19 cellular contexts compared by ENCODE assay signal in genomic region chr5:158033076-158033475, GRCh38.
"Had no signal": no experiment of that assay in that cellular context is flagged by ENCODE, and none has a peak within 500 bp of the region (broad histone marks: within the 10 kb centered on the region; RNA-seq: fewer than 3 reads in every experiment).

No MANE protein-coding gene starts in this region.

- H3K9ac ChIP-seq: SK-N-SH had no signal

- H3K27ac ChIP-seq: RWPE1 had no signal

- DNase-seq: KBM-7, MV-4-11, NCI-H1048, NCI-H1105 treated with DMSO at 0.1 percent for 48 hours, NCI-H1417 treated with DMSO at 0.1 percent for 48 hours, NCI-H146, NCI-H1694 treated with DMSO at 0.1 percent for 48 hours, NCI-H1930, NCI-H2081, NCI-H2107, NCI-H2227 treated with DMSO at 0.1 percent for 48 hours, NCI-H524, NCI-H526 treated with DMSO at 0.1 percent for 48 hours, NCI-H748 treated with DMSO at 0.1 percent for 48 hours, PC-3, SHP77, SK-N-SH had no signal

- ATAC-seq: Panc1, PC-3 had no signal

- H3K9me3 ChIP-seq: SK-N-SH had no signal
